ENCODE assay signal across 1 cellular context in the genomic region with DNA sequence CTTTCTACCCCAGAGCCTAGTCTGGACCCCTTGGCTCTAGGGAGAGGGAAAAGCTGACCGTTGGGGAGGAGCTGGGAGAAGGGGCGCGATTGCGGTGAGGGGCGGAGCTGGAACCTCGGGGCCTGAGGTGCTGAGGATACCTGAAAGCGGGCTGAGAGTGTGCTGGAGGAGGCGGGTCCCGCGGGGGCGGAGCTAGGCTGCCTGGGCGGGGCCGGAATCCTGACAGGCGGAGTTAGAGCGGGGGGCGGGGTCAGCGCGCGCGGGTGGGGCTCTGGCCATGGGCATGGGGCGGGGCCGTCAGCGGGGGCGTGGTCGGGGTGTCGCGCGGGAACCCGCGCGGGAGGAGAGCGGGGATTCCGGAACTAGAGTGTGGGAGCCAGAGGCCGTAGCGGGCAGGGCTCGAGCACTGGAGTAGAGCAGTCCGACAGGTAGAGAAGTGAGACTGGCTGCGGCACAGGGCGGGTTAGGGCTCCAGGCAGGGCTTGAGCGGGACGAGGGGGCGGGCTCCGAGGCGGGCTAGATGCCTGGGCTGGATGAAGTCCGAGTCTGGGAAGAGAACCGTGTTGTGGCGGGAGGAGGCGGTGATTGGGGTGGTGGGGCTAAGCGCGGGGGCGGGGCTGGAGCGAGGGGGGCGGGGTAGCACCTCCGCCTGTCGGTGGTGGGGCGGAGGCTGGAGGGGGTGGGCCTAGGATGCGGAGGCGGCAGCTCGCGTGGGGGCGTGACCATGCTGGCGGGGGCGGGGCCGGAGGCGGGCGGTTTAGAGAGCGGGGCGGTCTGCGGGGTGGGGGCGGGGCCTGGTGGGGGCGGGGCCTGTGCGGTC.
TF ChIP-seq lines count a peak whose summit lies in the region.

TSS of gene INAFM1 (plus strand) at position 815 of the 820 bp plus-strand sequence. CDS start 35 bp downstream, outside the sequence.

TF ChIP-seq in K562, 482 proteins besides CTCF, POLR2A, EP300 and RAD21 (continued from another document):
- TF ChIP-seq RERE (CRISPR knock-in tag; IDR thresholded peaks at IDR 0.05; ENCODE audit: borderline replicate concordance), result no peak
- TF ChIP-seq ZFP1 (CRISPR knock-in tag; IDR thresholded peaks at IDR 0.05), result 0 out of 2 replicates have a peak, but pooled peaks have one; percentile 50
- TF ChIP-seq, protein P1, sequence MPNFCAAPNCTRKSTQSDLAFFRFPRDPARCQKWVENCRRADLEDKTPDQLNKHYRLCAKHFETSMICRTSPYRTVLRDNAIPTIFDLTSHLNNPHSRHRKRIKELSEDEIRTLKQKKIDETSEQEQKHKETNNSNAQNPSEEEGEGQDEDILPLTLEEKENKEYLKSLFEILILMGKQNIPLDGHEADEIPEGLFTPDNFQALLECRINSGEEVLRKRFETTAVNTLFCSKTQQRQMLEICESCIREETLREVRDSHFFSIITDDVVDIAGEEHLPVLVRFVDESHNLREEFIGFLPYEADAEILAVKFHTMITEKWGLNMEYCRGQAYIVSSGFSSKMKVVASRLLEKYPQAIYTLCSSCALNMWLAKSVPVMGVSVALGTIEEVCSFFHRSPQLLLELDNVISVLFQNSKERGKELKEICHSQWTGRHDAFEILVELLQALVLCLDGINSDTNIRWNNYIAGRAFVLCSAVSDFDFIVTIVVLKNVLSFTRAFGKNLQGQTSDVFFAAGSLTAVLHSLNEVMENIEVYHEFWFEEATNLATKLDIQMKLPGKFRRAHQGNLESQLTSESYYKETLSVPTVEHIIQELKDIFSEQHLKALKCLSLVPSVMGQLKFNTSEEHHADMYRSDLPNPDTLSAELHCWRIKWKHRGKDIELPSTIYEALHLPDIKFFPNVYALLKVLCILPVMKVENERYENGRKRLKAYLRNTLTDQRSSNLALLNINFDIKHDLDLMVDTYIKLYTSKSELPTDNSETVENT (CRISPR knock-in tag; IDR thresholded peaks at IDR 0.05), result no peak
- peak; percentile 11 for TF ChIP-seq NEUROD1 (IDR thresholded peaks at IDR 0.05; ENCODE audit: borderline replicate concordance, low read depth, low read length, partially characterized antibody)
- peak; percentile 38 for TF ChIP-seq DPF2 (IDR thresholded peaks at IDR 0.05)
- peak; percentile 66 to 67 for TF ChIP-seq NRF1 (conservative IDR thresholded peaks at IDR 0.05 in 1 of 2, IDR thresholded peaks at IDR 0.05 in 1 of 2)
- no peak for TF ChIP-seq ZNF79 (CRISPR knock-in tag; IDR thresholded peaks at IDR 0.05; ENCODE audit: low read depth)
- TF ChIP-seq RBM17 (IDR thresholded peaks at IDR 0.05; ENCODE audit: borderline replicate concordance, low read depth, low read length), result no peak
- TF ChIP-seq SETDB1 (IDR thresholded peaks at IDR 0.05; ENCODE audit: low read length), result no peak
- TF ChIP-seq FOXA1 (IDR thresholded peaks at IDR 0.05; ENCODE audit: borderline replicate concordance), result no peak
- TF ChIP-seq, protein P2, sequence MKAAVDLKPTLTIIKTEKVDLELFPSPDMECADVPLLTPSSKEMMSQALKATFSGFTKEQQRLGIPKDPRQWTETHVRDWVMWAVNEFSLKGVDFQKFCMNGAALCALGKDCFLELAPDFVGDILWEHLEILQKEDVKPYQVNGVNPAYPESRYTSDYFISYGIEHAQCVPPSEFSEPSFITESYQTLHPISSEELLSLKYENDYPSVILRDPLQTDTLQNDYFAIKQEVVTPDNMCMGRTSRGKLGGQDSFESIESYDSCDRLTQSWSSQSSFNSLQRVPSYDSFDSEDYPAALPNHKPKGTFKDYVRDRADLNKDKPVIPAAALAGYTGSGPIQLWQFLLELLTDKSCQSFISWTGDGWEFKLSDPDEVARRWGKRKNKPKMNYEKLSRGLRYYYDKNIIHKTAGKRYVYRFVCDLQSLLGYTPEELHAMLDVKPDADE (conservative IDR thresholded peaks at IDR 0.05; ENCODE audit: control insufficient read depth, low read depth, low read length), result peak; percentile 52; the same call in 1 of the 2 replicates
- no peak for TF ChIP-seq KAT2B (IDR thresholded peaks at IDR 0.05; ENCODE audit: low read depth, low read length)
- no peak for TF ChIP-seq PATZ1 (CRISPR knock-in tag; IDR thresholded peaks at IDR 0.05; ENCODE audit: borderline replicate concordance)
- peak; percentile 20 for TF ChIP-seq TFAP4 (CRISPR knock-in tag; IDR thresholded peaks at IDR 0.05; ENCODE audit: borderline replicate concordance)
- TF ChIP-seq HMGXB4 (CRISPR knock-in tag; IDR thresholded peaks at IDR 0.05), result no peak
- TF ChIP-seq BHLHE40 (IDR thresholded peaks at IDR 0.05; ENCODE audit: low read length), result no peak
- TF ChIP-seq, protein P3, sequence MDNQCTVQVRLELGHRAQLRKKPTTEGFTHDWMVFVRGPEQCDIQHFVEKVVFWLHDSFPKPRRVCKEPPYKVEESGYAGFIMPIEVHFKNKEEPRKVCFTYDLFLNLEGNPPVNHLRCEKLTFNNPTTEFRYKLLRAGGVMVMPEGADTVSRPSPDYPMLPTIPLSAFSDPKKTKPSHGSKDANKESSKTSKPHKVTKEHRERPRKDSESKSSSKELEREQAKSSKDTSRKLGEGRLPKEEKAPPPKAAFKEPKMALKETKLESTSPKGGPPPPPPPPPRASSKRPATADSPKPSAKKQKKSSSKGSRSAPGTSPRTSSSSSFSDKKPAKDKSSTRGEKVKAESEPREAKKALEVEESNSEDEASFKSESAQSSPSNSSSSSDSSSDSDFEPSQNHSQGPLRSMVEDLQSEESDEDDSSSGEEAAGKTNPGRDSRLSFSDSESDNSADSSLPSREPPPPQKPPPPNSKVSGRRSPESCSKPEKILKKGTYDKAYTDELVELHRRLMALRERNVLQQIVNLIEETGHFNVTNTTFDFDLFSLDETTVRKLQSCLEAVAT (IDR thresholded peaks at IDR 0.05), result peak in 1 of 2 experiments; percentile 28; a peak in 1 of 4 replicates
- TF ChIP-seq KDM5B (IDR thresholded peaks at IDR 0.05; ENCODE audit: insufficient replicate concordance, low read depth, low read length), result peak; percentile 54
- TF ChIP-seq CCNT2 (IDR thresholded peaks at IDR 0.05; ENCODE audit: borderline replicate concordance, extremely low read depth, insufficient read length, low read depth, low read length), result peak; percentile 64
- no peak for TF ChIP-seq SRSF3 (IDR thresholded peaks at IDR 0.05; ENCODE audit: insufficient read depth, low read length)
- peak; percentile 40 for TF ChIP-seq SAP30 (IDR thresholded peaks at IDR 0.05; ENCODE audit: borderline replicate concordance, insufficient read depth, low read depth, low read length, poor library complexity, severe bottlenecking)
- no peak for TF ChIP-seq ZNF384 (IDR thresholded peaks at IDR 0.05; ENCODE audit: low read depth, low read length)
- no peak for TF ChIP-seq HSF4 (CRISPR knock-in tag; IDR thresholded peaks at IDR 0.05; ENCODE audit: borderline replicate concordance)
- TF ChIP-seq MAFG (tag; conservative IDR thresholded peaks at IDR 0.05), result no peak
- TF ChIP-seq, protein P4, sequence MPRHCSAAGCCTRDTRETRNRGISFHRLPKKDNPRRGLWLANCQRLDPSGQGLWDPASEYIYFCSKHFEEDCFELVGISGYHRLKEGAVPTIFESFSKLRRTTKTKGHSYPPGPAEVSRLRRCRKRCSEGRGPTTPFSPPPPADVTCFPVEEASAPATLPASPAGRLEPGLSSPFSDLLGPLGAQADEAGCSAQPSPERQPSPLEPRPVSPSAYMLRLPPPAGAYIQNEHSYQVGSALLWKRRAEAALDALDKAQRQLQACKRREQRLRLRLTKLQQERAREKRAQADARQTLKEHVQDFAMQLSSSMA (CRISPR knock-in tag; IDR thresholded peaks at IDR 0.05), result no peak
- TF ChIP-seq XRCC4 (IDR thresholded peaks at IDR 0.05; ENCODE audit: extremely low read depth, insufficient read depth, insufficient read length), result no peak
- no peak for TF ChIP-seq KAT8 (IDR thresholded peaks at IDR 0.05; ENCODE audit: low read depth)
- no peak for TF ChIP-seq ZNF668 (CRISPR knock-in tag; IDR thresholded peaks at IDR 0.05)
- no peak for TF ChIP-seq MCM2 (IDR thresholded peaks at IDR 0.05; ENCODE audit: low read depth)
- peak in 2 of 3 experiments; percentile 18 to 32 for TF ChIP-seq YY1 (IDR thresholded peaks at IDR 0.05; ENCODE audit: borderline replicate concordance in 1 of 3, control insufficient read depth in 1 of 3, extremely low read depth in 1 of 3, insufficient read depth in 3 of 3, insufficient read length in 1 of 3, insufficient replicate concordance in 2 of 3, low read depth in 1 of 3, low read length in 2 of 3)
- TF ChIP-seq ZNF75A (CRISPR knock-in tag; IDR thresholded peaks at IDR 0.05), result no peak
